1 cellular context compared by ENCODE assay signal in genomic region chr3:153051427-153052095, GRCh38.
TF ChIP-seq lines count a peak whose summit lies in the region.

No MANE protein-coding gene starts in this region.

TF ChIP-seq in K562, 482 proteins besides CTCF, POLR2A, EP300 and RAD21 (continued from another document and continues in another):
- TF ChIP-seq E2F8 (IDR thresholded peaks at IDR 0.05; ENCODE audit: low read depth, partially characterized antibody) (no peak), CREB3L1 (IDR thresholded peaks at IDR 0.05; ENCODE audit: borderline replicate concordance, low read depth) (0 out of 2 replicates have a peak, but pooled peaks have one; percentile 43), ZNF23 (CRISPR knock-in tag; IDR thresholded peaks at IDR 0.05) (no peak), VEZF1 (CRISPR knock-in tag; IDR thresholded peaks at IDR 0.05) (peak; percentile 45), TAF7 (tag; IDR thresholded peaks at IDR 0.05) (no peak), ELF4 (CRISPR knock-in tag; IDR thresholded peaks at IDR 0.05) (no peak), FOXK2 (conservative IDR thresholded peaks at IDR 0.05 in 1 of 2, IDR thresholded peaks at IDR 0.05 in 1 of 2; ENCODE audit: low read depth in 2 of 2) (0 out of 4 replicates have a peak, but pooled peaks of 1 of the 2 experiments have one; percentile 10), NR3C1 (CRISPR knock-in tag; IDR thresholded peaks at IDR 0.05) (no peak), SIN3B (IDR thresholded peaks at IDR 0.05; ENCODE audit: low read depth) (no peak), NCOA2 (IDR thresholded peaks at IDR 0.05; ENCODE audit: partially characterized antibody in 2 of 2) (no peak), CBFA2T3 (IDR thresholded peaks at IDR 0.05) (peak; percentile 66), HMG20A (CRISPR knock-in tag; conservative IDR thresholded peaks at IDR 0.05) (no peak), ZFP36 (IDR thresholded peaks at IDR 0.05; ENCODE audit: low read depth, low read length, partially characterized antibody) (no peak), ARNT (IDR thresholded peaks at IDR 0.05) (0 out of 4 replicates have a peak, but pooled peaks of 1 of the 2 experiments have one; percentile 18), TCFL5 (CRISPR knock-in tag; conservative IDR thresholded peaks at IDR 0.05) (no peak), ZNF184 (CRISPR knock-in tag; IDR thresholded peaks at IDR 0.05) (no peak), HMG20B (CRISPR knock-in tag; IDR thresholded peaks at IDR 0.05) (no peak), ZNF407 (IDR thresholded peaks at IDR 0.05; ENCODE audit: low read depth) (no peak), ZNF778 (CRISPR knock-in tag; IDR thresholded peaks at IDR 0.05) (no peak), MCM7 (IDR thresholded peaks at IDR 0.05) (0 out of 4 replicates have a peak, but pooled peaks of 1 of the 2 experiments have one; percentile 20), KAT2B (IDR thresholded peaks at IDR 0.05; ENCODE audit: low read depth, low read length) (no peak), ESRRA (IDR thresholded peaks at IDR 0.05; ENCODE audit: borderline replicate concordance, low read depth) (no peak), MAFF (IDR thresholded peaks at IDR 0.05; ENCODE audit: low read length) (no peak), EHMT2 (IDR thresholded peaks at IDR 0.05) (0 out of 2 replicates have a peak, but pooled peaks have one; percentile 14), ILF3 (IDR thresholded peaks at IDR 0.05; ENCODE audit: borderline replicate concordance) (no peak), ZNF12 (CRISPR knock-in tag; IDR thresholded peaks at IDR 0.05) (no peak), GTF2E2 (tag; IDR thresholded peaks at IDR 0.05) (no peak; the same call in 1 of the 2 replicates), ZNF232 (CRISPR knock-in tag; IDR thresholded peaks at IDR 0.05) (no peak), ZNF696 (CRISPR knock-in tag; conservative IDR thresholded peaks at IDR 0.05) (no peak), USF1 (CRISPR knock-in tag; IDR thresholded peaks at IDR 0.05) (no peak), TSC22D4 (tag; IDR thresholded peaks at IDR 0.05) (no peak), CHAMP1 (IDR thresholded peaks at IDR 0.05) (peak; percentile 33; the same call in 1 of the 2 replicates), DPF2 (IDR thresholded peaks at IDR 0.05) (peak; percentile 86), RCOR1 (IDR thresholded peaks at IDR 0.05; ENCODE audit: borderline replicate concordance in 1 of 2, low read depth in 2 of 2, low read length in 2 of 2) (peak in 1 of 2 experiments; percentile 84; a peak in 2 of 4 replicates), ZNF3 (CRISPR knock-in tag; IDR thresholded peaks at IDR 0.05) (no peak), FOXA3 (CRISPR knock-in tag; conservative IDR thresholded peaks at IDR 0.05 in 1 of 2, IDR thresholded peaks at IDR 0.05 in 1 of 2) (no peak), HEY1 (CRISPR knock-in tag; IDR thresholded peaks at IDR 0.05; ENCODE audit: borderline replicate concordance) (no peak), ZNF24 (IDR thresholded peaks at IDR 0.05) (0 out of 2 replicates have a peak, but pooled peaks have one; percentile 10), ZBTB33 (CRISPR knock-in tag; IDR thresholded peaks at IDR 0.05) (no peak), EP400 (IDR thresholded peaks at IDR 0.05) (peak; percentile 36; the same call in 1 of the 2 replicates), DLX4 (CRISPR knock-in tag; IDR thresholded peaks at IDR 0.05) (no peak), HDAC6 (IDR thresholded peaks at IDR 0.05; ENCODE audit: low read depth, low read length) (no peak), TEAD4 (IDR thresholded peaks at IDR 0.05; ENCODE audit: low read length) (peak; percentile 54; the same call in 1 of the 2 replicates), TEAD4 (CRISPR knock-in tag; IDR thresholded peaks at IDR 0.05; ENCODE audit: borderline replicate concordance) (no peak)
